ENCODE assay signal across 11 cellular contexts in the genomic region with DNA sequence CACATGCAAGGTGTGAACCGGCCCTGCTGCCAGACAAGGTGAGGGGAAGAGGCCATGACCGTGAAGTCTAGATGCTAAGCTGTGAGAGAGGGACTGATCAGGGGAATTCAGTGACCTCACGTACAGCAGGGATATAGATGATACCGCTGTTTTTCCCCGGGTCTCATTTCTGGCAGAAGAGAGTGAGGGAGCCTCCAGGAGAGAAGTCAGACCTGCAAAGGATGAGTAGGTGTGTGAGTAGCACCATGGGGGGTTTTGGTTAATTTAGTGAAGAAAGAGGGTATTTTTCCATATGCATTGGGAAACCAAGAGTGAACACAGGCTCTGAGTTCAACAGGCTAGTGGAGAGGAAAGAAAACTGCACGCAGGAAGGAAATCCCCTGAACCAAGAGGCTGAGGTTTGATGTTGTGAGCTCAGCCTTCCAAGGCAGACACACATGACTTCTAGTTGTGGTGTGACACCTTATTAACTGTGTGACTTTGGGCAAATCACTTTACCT.
A peak's percentile ranks its signal among the peaks of the same experiment; 100 is the strongest.
DNase-seq lines count a peak whose midpoint lies in the region; ATAC-seq and TF ChIP-seq lines count a peak whose summit lies in the region.
"Had no signal": no experiment of that assay in that cellular context is flagged by ENCODE, and none has a peak within 500 bp of the region (broad histone marks: within the 10 kb centered on the region; RNA-seq: fewer than 3 reads in every experiment).

No MANE protein-coding gene starts in this region.

- H3K36me3 ChIP-seq in GM06990 (ENCODE audit: control insufficient read depth, insufficient read depth, low read length) (no peaks in the 10 kb centered on the region), OCI-LY3 (replicated peaks; ENCODE audit: low read depth, low read length) (peaks cover 19% of the 10 kb centered on the region), testis (ENCODE audit: low read depth, missing control alignments) (no peaks in the 10 kb centered on the region)

- H3K4me3 ChIP-seq in GM06990 (replicated peaks; ENCODE audit: low read depth, low read length) (no peak overlapping the region), OCI-LY3 (ENCODE audit: low read length) (peak overlapping the region; percentile 41), testis (no peak overlapping the region)
- H3K4me3 ChIP-seq: hepatocyte had no signal

- peak overlapping the region; percentile 93 for H3K27ac ChIP-seq in OCI-LY3 (ENCODE audit: low read length)
- H3K27ac ChIP-seq in testis: no peak overlapping the region
- H3K27ac ChIP-seq: hepatocyte had no signal

- H4K20me1 ChIP-seq in OCI-LY3 (ENCODE audit: insufficient read depth, low read length): no peaks in the 10 kb centered on the region

- 88 to 90% methylated on average over 6 of the region's 6 CpGs for WGBS in testis, 2 donors

- H3K9me3 ChIP-seq in OCI-LY3 (ENCODE audit: insufficient read depth, low read length) (peaks cover 5% of the 10 kb centered on the region), testis (no peaks in the 10 kb centered on the region)

- H3K27me3 ChIP-seq in GM06990 (replicated peaks; ENCODE audit: control insufficient read depth, insufficient read depth, low read length) (no peaks in the 10 kb centered on the region), OCI-LY3 (ENCODE audit: low read depth, low read length) (no peaks in the 10 kb centered on the region), testis (no peaks in the 10 kb centered on the region)

- peaks cover 79% of the 10 kb centered on the region for H3K4me1 ChIP-seq in OCI-LY3 (ENCODE audit: low read length)
- H3K4me1 ChIP-seq in testis: no peaks in the 10 kb centered on the region

- no peak overlapping the region for H2AFZ ChIP-seq in OCI-LY3 (ENCODE audit: low read depth, low read length)
- H2AFZ ChIP-seq: hepatocyte had no signal

- intact Hi-C loops in testis (cut with DNase I; ENCODE audit: low total_unique reads) (no loop called here), Right ventricle myocardium inferior (cut with DNase I) (no loop called here)

- peak; percentile 59 for DNase-seq in GM06990 (ENCODE audit: extremely low read depth, insufficient read length)
- no peak for DNase-seq in NCI-H226
- no peak for DNase-seq in cerebellum (ENCODE audit: low spot score)
- no peak for DNase-seq in testis
- no peak for DNase-seq in Right ventricle myocardium inferior (ENCODE audit: missing footprints)
- DNase-seq: KG1, SHP77 treated with DMSO at 0.1 percent for 48 hours had no signal

- no peak for TF ChIP-seq POLR2A in testis (IDR thresholded peaks at IDR 0.05)

- no peaks in the 10 kb centered on the region for H3K79me2 ChIP-seq in OCI-LY3 (ENCODE audit: low read length)
- H3K79me2 ChIP-seq: hepatocyte had no signal

- H3K9ac ChIP-seq in OCI-LY3 (ENCODE audit: low read length): peak overlapping the region; percentile 80

- ATAC-seq in GM19023 (IDR thresholded peaks at IDR 0.05; ENCODE audit: unreplicated experiment): peak; percentile 49
- peak; percentile 54 for ATAC-seq in HG02678 (IDR thresholded peaks at IDR 0.05; ENCODE audit: unreplicated experiment)
- no peak for ATAC-seq in Right ventricle myocardium inferior

- TF ChIP-seq CTCF in GM06990 (IDR thresholded peaks at IDR 0.05; ENCODE audit: insufficient read depth, low read length, poor library complexity, severe bottlenecking): no peak
- no peak for TF ChIP-seq CTCF in OCI-LY3 (IDR thresholded peaks at IDR 0.05; ENCODE audit: low read depth, low read length)
- TF ChIP-seq CTCF in testis (IDR thresholded peaks at IDR 0.05): no peak

- H3K4me2 ChIP-seq in OCI-LY3 (ENCODE audit: low read length): peak overlapping the region; percentile 66
- H3K4me2 ChIP-seq: hepatocyte had no signal
